7 cellular contexts compared by ENCODE assay signal in the genomic region with DNA sequence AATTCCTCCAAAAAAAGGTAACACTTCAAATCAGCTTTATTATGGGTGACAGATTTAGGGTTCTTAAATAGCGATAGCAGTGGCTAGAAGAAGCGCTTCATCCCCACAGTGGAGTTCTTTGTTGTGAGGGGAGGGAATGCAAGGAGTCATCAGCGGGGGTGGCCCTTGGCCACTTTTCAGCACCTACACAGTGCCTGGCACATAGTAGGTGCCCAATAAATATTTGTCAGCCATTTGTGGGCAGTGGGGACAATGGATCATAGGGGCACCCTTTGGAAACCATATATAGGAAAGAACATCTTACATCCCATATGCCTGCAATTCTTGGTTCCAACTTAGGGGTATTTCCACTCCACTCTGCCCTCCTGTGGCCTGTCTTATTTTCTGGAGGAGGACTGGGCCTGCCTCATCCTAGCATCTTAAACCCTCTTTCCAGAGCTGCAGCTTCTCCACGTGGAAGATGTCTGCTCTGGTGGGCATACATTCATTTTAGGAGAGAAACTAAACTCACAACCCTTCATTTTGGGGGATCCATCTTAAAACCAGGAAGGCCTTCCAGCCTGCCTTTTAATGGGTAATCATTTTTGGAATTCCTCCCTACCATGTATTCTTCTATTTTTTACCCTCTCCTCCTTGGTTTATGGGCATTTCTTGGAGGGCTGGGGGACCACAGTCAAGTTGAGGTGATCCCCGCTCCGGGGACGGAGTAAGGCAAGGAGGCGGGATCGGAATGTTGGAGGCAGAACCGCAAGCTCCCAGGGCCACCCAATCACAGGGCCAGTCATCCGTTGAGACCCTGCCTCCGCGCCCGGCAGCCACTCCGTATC. TPM values are rescaled to one million over a fixed set of nuclear protein-coding genes. Genes with fewer than 3 reads are reported as not detected.
A peak's percentile ranks its signal among the peaks of the same experiment; 100 is the strongest.
DNase-seq lines count a peak whose midpoint lies in the region; ATAC-seq and TF ChIP-seq lines count a peak whose summit lies in the region.

No MANE protein-coding gene starts in this region.

- no peaks in the 10 kb centered on the region for H3K9me2 ChIP-seq in OCI-LY1 (ENCODE audit: low read depth, low read length)

- peak; percentile 75 for TF ChIP-seq POLR2A in breast epithelium (IDR thresholded peaks at IDR 0.05)
- peak in 1 of 2 donors; percentile 45 for TF ChIP-seq POLR2A in lower leg skin (IDR thresholded peaks at IDR 0.05)

- H2BK5ac ChIP-seq in H9 (ENCODE audit: insufficient read length, low read length), result no peak overlapping the region

- H4K91ac ChIP-seq in H9 (ENCODE audit: insufficient read length, low read depth, low read length), result no peak overlapping the region

- no peak for ATAC-seq in thoracic aorta (ENCODE audit: insufficient number of reproducible peaks, low FRiP score, low read depth)

- H4K20me1 ChIP-seq in H9 (ENCODE audit: control insufficient read depth, insufficient read depth, insufficient read length), result no peaks in the 10 kb centered on the region
- H4K20me1 ChIP-seq in OCI-LY1 (ENCODE audit: insufficient read depth, low read length), result no peaks in the 10 kb centered on the region

- peak overlapping the region; percentile 74 to 96 for H3K4me3 Mint-ChIP-seq in H9

- intact Hi-C loops in breast epithelium (cut with DNase I; ENCODE audit: low total_unique reads) (no loop called here), lower leg skin (cut with DNase I; ENCODE audit: low total_unique reads) (loop anchor here (10.0 kb wide), 1 partner anchor 70 kb away; the partner anchor contains the start of gene ATF6B)

- H3K79me2 ChIP-seq in H9 (ENCODE audit: insufficient read depth, low read length) (no peaks in the 10 kb centered on the region), OCI-LY1 (ENCODE audit: insufficient read depth, low read length) (no peaks in the 10 kb centered on the region)

- H2BK12ac ChIP-seq in H9 (ENCODE audit: insufficient read length, low read depth, low read length), result no peak overlapping the region

- H3K18ac ChIP-seq in H9 (ENCODE audit: insufficient read length, low read depth, low read length), result peak overlapping the region; percentile 72

- H2AFZ ChIP-seq in H9 (ENCODE audit: low read length) (no peak overlapping the region), OCI-LY1 (ENCODE audit: low read length) (no peak overlapping the region)

- no peak overlapping the region for H2AK5ac ChIP-seq in H9 (ENCODE audit: insufficient read length, low read length)

- H3K27me3 ChIP-seq in H9 (ENCODE audit: insufficient read depth, low read length), result no peaks in the 10 kb centered on the region
- no peaks in the 10 kb centered on the region for H3K27me3 ChIP-seq in OCI-LY1 (ENCODE audit: insufficient read depth, low read length)
- H3K27me3 ChIP-seq in breast epithelium, result no peaks in the 10 kb centered on the region
- H3K27me3 ChIP-seq in liver (ENCODE audit: control insufficient read depth in 4 of 4, insufficient read depth in 4 of 4, low read length in 3 of 4), result no peaks in the 10 kb centered on the region
- no peaks in the 10 kb centered on the region for H3K27me3 ChIP-seq in thoracic aorta (replicated peaks; ENCODE audit: insufficient read depth)

- H3T11ph ChIP-seq in H9 (ENCODE audit: low read length), result no peak overlapping the region

- peaks cover 9% of the 10 kb centered on the region for H3K23me2 ChIP-seq in H9 (ENCODE audit: insufficient read length, low read depth, low read length, poor library complexity, severe bottlenecking)

- peak overlapping the region; percentile 89 for H2BK120ac ChIP-seq in H9 (ENCODE audit: low read depth, low read length, poor library complexity, severe bottlenecking)

- no peak overlapping the region for H2BK15ac ChIP-seq in H9 (ENCODE audit: low read depth, low read length)

- H3K56ac ChIP-seq in H9 (ENCODE audit: insufficient read length, low read depth, low read length), result no peak overlapping the region

- 0 out of 2 replicates have a peak, but pooled peaks cover 3% of the 10 kb centered on the region for H3F3A ChIP-seq in OCI-LY1 (ENCODE audit: insufficient read depth, low read length)

- H3K9me3 ChIP-seq in H9 (ENCODE audit: control insufficient read depth, low read depth, low read length), result no peaks in the 10 kb centered on the region
- no peaks in the 10 kb centered on the region for H3K9me3 ChIP-seq in OCI-LY1 (ENCODE audit: low read length)
- H3K9me3 ChIP-seq in breast epithelium, result no peaks in the 10 kb centered on the region
- H3K9me3 ChIP-seq in liver (ENCODE audit: control insufficient read depth in 4 of 4, low read length in 3 of 4), result no peaks in the 10 kb centered on the region
- H3K9me3 ChIP-seq in thoracic aorta, result no peaks in the 10 kb centered on the region

- no peaks in the 10 kb centered on the region for H3K36me3 ChIP-seq in OCI-LY1 (ENCODE audit: insufficient read depth, low read length)
- no peaks in the 10 kb centered on the region for H3K36me3 ChIP-seq in breast epithelium
- H3K36me3 ChIP-seq in liver (ENCODE audit: control insufficient read depth in 4 of 4, insufficient read depth in 3 of 4, low read depth in 1 of 4, low read length in 3 of 4), result no peaks in the 10 kb centered on the region
- H3K36me3 ChIP-seq in thoracic aorta, result no peaks in the 10 kb centered on the region

- H3K4me2 ChIP-seq in H9 (ENCODE audit: insufficient read depth, insufficient read length, low read length) (peak overlapping the region; percentile 70), OCI-LY1 (ENCODE audit: low read length) (peak overlapping the region; percentile 97)

- DNase-seq in EL (peak; percentile 68), H9 (peak; percentile 43), breast epithelium (ENCODE audit: low spot score in 2 of 2) (peak in 1 of 2 donors; percentile 58), thoracic aorta (ENCODE audit: low spot score) (no peak), lower leg skin (ENCODE audit: low spot score in 2 of 2) (no peak)

- H3K27me3 Mint-ChIP-seq in H9 (ENCODE audit: low read depth), result no peaks in the 10 kb centered on the region

- H3K9me3 Mint-ChIP-seq in H9, result no peaks in the 10 kb centered on the region; a peak in 1 of 5 replicates

- H3K36me3 Mint-ChIP-seq in H9 (ENCODE audit: insufficient read depth in 1 of 3, low read depth in 3 of 3), result no peaks in the 10 kb centered on the region

- H4K8ac ChIP-seq in H9 (replicated peaks; ENCODE audit: insufficient read length, low read depth, low read length), result no peak overlapping the region

- H3K4me1 Mint-ChIP-seq in H9, result peaks cover 50 to 53% of the 10 kb centered on the region in 2 experiments

- WGBS in H9 (ENCODE audit: extremely low coverage, insufficient read length, low lambda C conversion rate), result no CpG with 5 or more reads among the region's 15 CpGs
- WGBS in liver, result 18% methylated on average over 15 of the region's 15 CpGs
- 15 to 18% methylated on average over 14 to 15 of the region's 15 CpGs for WGBS in lower leg skin, 2 donors

- no peak overlapping the region for H3K23ac ChIP-seq in H9 (ENCODE audit: insufficient read length, low read depth, low read length)

- H3K14ac ChIP-seq in H9 (ENCODE audit: insufficient read depth, low read length), result peak overlapping the region; percentile 46; the same call in 1 of the 2 replicates

- H3K27ac Mint-ChIP-seq in H9, result peak overlapping the region; percentile 98 to 99 (median 99)

- peak overlapping the region; percentile 75 for H3K27ac ChIP-seq in H9 (ENCODE audit: insufficient read length, low read depth, low read length)
- H3K27ac ChIP-seq in OCI-LY1 (ENCODE audit: low read depth, low read length, poor library complexity, severe bottlenecking), result peak overlapping the region; percentile 76
- peak overlapping the region; percentile 100 for H3K27ac ChIP-seq in breast epithelium
- H3K27ac ChIP-seq in liver (ENCODE audit: low read depth in 1 of 2, low read length in 2 of 2), result peak overlapping the region; percentile 82 to 99
- peak overlapping the region; percentile 84 to 100 for H3K27ac ChIP-seq in thoracic aorta

- H3K4ac ChIP-seq in H9 (ENCODE audit: low read depth, low read length), result no peak overlapping the region; the same call in 1 of the 2 replicates

- H3K4me1 ChIP-seq in H9 (ENCODE audit: insufficient read depth, low read length) (peaks cover 7% of the 10 kb centered on the region), OCI-LY1 (ENCODE audit: insufficient read depth, low read length, severe bottlenecking) (peaks cover 54% of the 10 kb centered on the region), breast epithelium (peaks cover 3 to 12% of the 10 kb centered on the region in 2 donors), liver (ENCODE audit: control insufficient read depth in 4 of 4, insufficient read depth in 4 of 4, low read length in 3 of 4) (peaks cover 3 to 33% (median 17%) of the 10 kb centered on the region in 4 donors), thoracic aorta (ENCODE audit: control insufficient read depth in 1 of 2, low read depth in 2 of 2) (peaks cover 17 to 27% of the 10 kb centered on the region in 2 donors)

- peak; percentile 33 to 52 for TF ChIP-seq RAD21 in liver (IDR thresholded peaks at IDR 0.05)

- H4K5ac ChIP-seq in H9 (ENCODE audit: insufficient read length, low read depth, low read length), result no peak overlapping the region

- no peaks in the 10 kb centered on the region for H3K79me1 ChIP-seq in H9 (ENCODE audit: insufficient read depth, low read depth, low read length, poor library complexity, severe bottlenecking)

- peak; percentile 42; the same call in 2 of the 3 replicates for TF ChIP-seq CTCF in H9 (conservative IDR thresholded peaks at IDR 0.05)
- peak; percentile 67 for TF ChIP-seq CTCF in OCI-LY1 (IDR thresholded peaks at IDR 0.05; ENCODE audit: low read length)
- TF ChIP-seq CTCF in breast epithelium (IDR thresholded peaks at IDR 0.05), result peak; percentile 44 to 65 (median 58)
- TF ChIP-seq CTCF in liver (IDR thresholded peaks at IDR 0.05; ENCODE audit: low read depth, low read length, missing input control), result peak; percentile 41
- peak; percentile 38 for TF ChIP-seq CTCF in thoracic aorta (IDR thresholded peaks at IDR 0.05)
- peak in 1 of 3 donors; percentile 63 for TF ChIP-seq CTCF in lower leg skin (IDR thresholded peaks at IDR 0.05)

- peak overlapping the region; percentile 77 for H3K4me3 ChIP-seq in OCI-LY1 (ENCODE audit: low read depth, low read length, poor library complexity, severe bottlenecking)
- peak overlapping the region; percentile 32 to 87 (median 58) for H3K4me3 ChIP-seq in breast epithelium
- H3K4me3 ChIP-seq in liver (ENCODE audit: low read depth in 1 of 3, low read length in 3 of 3), result peak overlapping the region; percentile 38 to 53 (median 50)
- peak overlapping the region; percentile 66 for H3K4me3 ChIP-seq in thoracic aorta
- H3K4me3 ChIP-seq in lower leg skin (ENCODE audit: low read depth, poor library complexity, severe bottlenecking), result no peak overlapping the region

- no peak overlapping the region for H2BK20ac ChIP-seq in H9 (ENCODE audit: low read depth, low read length, poor library complexity, severe bottlenecking)

- H3K9ac ChIP-seq in H9 (ENCODE audit: extremely low read depth, insufficient read length, low read length) (peak overlapping the region; percentile 55), OCI-LY1 (ENCODE audit: low read length) (peak overlapping the region; percentile 89), liver (ENCODE audit: low read depth in 1 of 2, low read length in 2 of 2) (peak overlapping the region; percentile 66 to 84)

RNA-seq across cellular contexts. Expression of gene GPSM3, which starts 2.6 kb away (rescaled TPM):
- total RNA-seq in H9 (2021) (11.8 and 12.0 TPM in 2 replicates), breast epithelium (10 to 100 TPM in 2 of 3 donors, 1 to 10 TPM in 1; 8.2 to 18.2 (median 11.3) TPM), liver (1 to 10 TPM; 2.3 to 6.6 TPM), thoracic aorta (10 to 100 TPM; 11.9 to 22.2 TPM), lower leg skin (1 to 10 TPM in 3 of 4 donors, under 1 TPM in 1; 0.69 to 7.5 (median 4.3) TPM)
- 1 to 10 TPM; 6.0 to 8.0 TPM for polyA plus RNA-seq in liver

RNA-seq across cellular contexts. Expression of gene PBX2, which starts 5.0 kb away (rescaled TPM):
- 174 and 176 TPM in 2 replicates for total RNA-seq in H9 (2021)
- total RNA-seq in breast epithelium, result 10 to 100 TPM; 32.3 to 61.6 (median 48.5) TPM
- total RNA-seq in liver, result 10 to 100 TPM; 21.3 to 52.5 TPM
- 10 to 100 TPM in 1 of 2 donors, 1 to 10 TPM in 1; 1.5 to 16.0 TPM for polyA plus RNA-seq in liver
- 10 to 100 TPM; 35.7 to 59.4 TPM for total RNA-seq in thoracic aorta
- 10 to 100 TPM; 49.2 to 63.9 (median 55.8) TPM for total RNA-seq in lower leg skin

RNA-seq across cellular contexts. Expression of gene AGER, which starts 11.0 kb away (rescaled TPM):
- total RNA-seq in H9 (2021), result 14.3 and 17.8 TPM in 2 replicates
- 1 to 10 TPM; 1.3 to 2.6 (median 1.8) TPM for total RNA-seq in breast epithelium
- under 1 TPM; 0.47 to 0.92 TPM for total RNA-seq in liver
- polyA plus RNA-seq in liver, result under 1 TPM; 0.75 to 0.91 TPM
- total RNA-seq in thoracic aorta, result 1 to 10 TPM; 1.8 to 3.8 TPM
- total RNA-seq in lower leg skin, result 1 to 10 TPM in 3 of 4 donors, under 1 TPM in 1; 0.56 to 4.1 (median 2.3) TPM

RNA-seq across cellular contexts. Expression of gene RNF5, which starts 16.8 kb away (rescaled TPM):
- 116 and 126 TPM in 2 replicates for total RNA-seq in H9 (2021)
- 10 to 100 TPM; 56.3 to 78.0 (median 70.5) TPM for total RNA-seq in breast epithelium
- total RNA-seq in liver, result 10 to 100 TPM; 51.5 to 56.1 TPM
- polyA plus RNA-seq in liver, result 10 to 100 TPM; 65.9 to 85.9 TPM
- 10 to 100 TPM; 63.5 to 68.4 TPM for total RNA-seq in thoracic aorta
- total RNA-seq in lower leg skin, result 10 to 100 TPM; 52.4 to 75.3 (median 56.8) TPM

RNA-seq across cellular contexts. Expression of gene AGPAT1, which starts 19.2 kb away (rescaled TPM):
- total RNA-seq in H9 (2021) (88.8 and 89.5 TPM in 2 replicates), breast epithelium (10 to 100 TPM; 25.8 to 33.8 (median 30.6) TPM), liver (10 to 100 TPM; 10.4 to 14.7 TPM), thoracic aorta (10 to 100 TPM; 43.0 to 53.1 TPM), lower leg skin (10 to 100 TPM; 18.8 to 53.2 (median 28.0) TPM)
- polyA plus RNA-seq in liver, result 10 to 100 TPM; 20.3 to 45.1 TPM

Comparison
In these comparisons a context has a peak if more than half of its experiments do, and no peak if none do; other contexts are left out.
1. DNase-seq: peak in EL (single experiment) and H9 (single experiment); none in thoracic aorta (single experiment) and lower leg skin (0 of 2).
2. Peak in every context shown above with its lines, with median percentiles within 50 percentile points of each other: H3K27ac ChIP-seq and H3K9ac ChIP-seq.